In genomic region chr7:107170051-107170661, GRCh38 we compare ENCODE assay signal across 8 cellular contexts. TPM values are rescaled to one million over a fixed set of nuclear protein-coding genes. Genes with fewer than 3 reads are reported as not detected.
DNase-seq lines count a peak whose midpoint lies in the region; ATAC-seq and TF ChIP-seq lines count a peak whose summit lies in the region.

No MANE protein-coding gene starts in this region.

- H3K27ac ChIP-seq in body of pancreas, result peak overlapping the region; percentile 19 to 100 (median 99)
- H3K27ac ChIP-seq in lower lobe of right lung, result peak overlapping the region; percentile 97
- H3K27ac ChIP-seq in urinary bladder (ENCODE audit: low read depth), result peak overlapping the region; percentile 55

- intact Hi-C loops in body of pancreas (cut with DNase I), result no loop called here
- intact Hi-C loops in lower lobe of right lung (cut with DNase I), result no loop called here

- peak overlapping the region; percentile 97 for H3K27ac Mint-ChIP-seq in activated naive CD4-positive, alpha-beta T cell treated with anti-CD3 and anti-CD28 coated beads, Interleukin-2, amount 50 U/mL, for 24 hours

- DNase-seq in activated naive CD4-positive, alpha-beta T cell treated with Interleukin-2 at 50 U/mL for 16 hours, result no peak
- DNase-seq in body of pancreas (no peak), lower lobe of right lung (no peak), NCI-H2196 treated with DMSO at 0.1 percent for 48 hours (lab: John Stamatoyannopoulos, UW; ENCODE audit: unreplicated experiment) (no peak)

- TF ChIP-seq CTCF in body of pancreas (IDR thresholded peaks at IDR 0.05) (no peak), lower lobe of right lung (IDR thresholded peaks at IDR 0.05) (no peak)

- H3K36me3 ChIP-seq in body of pancreas (replicated peaks in 1 of 2; ENCODE audit: insufficient read depth in 1 of 2, low read depth in 2 of 2) (no peaks in the 10 kb centered on the region), lower lobe of right lung (no peaks in the 10 kb centered on the region), urinary bladder (ENCODE audit: insufficient read depth) (no peaks in the 10 kb centered on the region)

- peaks cover 50% of the 10 kb centered on the region for H3K4me1 ChIP-seq in body of pancreas
- H3K4me1 ChIP-seq in lower lobe of right lung, result peaks cover 52% of the 10 kb centered on the region
- H3K4me1 ChIP-seq in urinary bladder (ENCODE audit: insufficient read depth), result peaks cover 2% of the 10 kb centered on the region

- no peaks in the 10 kb centered on the region for H3K9me3 ChIP-seq in body of pancreas
- no peaks in the 10 kb centered on the region for H3K9me3 ChIP-seq in lower lobe of right lung

- no peaks in the 10 kb centered on the region for H3K9me3 Mint-ChIP-seq in activated naive CD4-positive, alpha-beta T cell treated with anti-CD3 and anti-CD28 coated beads, Interleukin-2, amount 50 U/mL, for 24 hours

- TF ChIP-seq POLR2A in body of pancreas (IDR thresholded peaks at IDR 0.05), result peak in 1 of 3 donors; percentile 57

- peak overlapping the region; percentile 95 to 99 for H3K4me3 ChIP-seq in body of pancreas
- H3K4me3 ChIP-seq in lower lobe of right lung, result peak overlapping the region; percentile 78
- H3K4me3 ChIP-seq in urinary bladder (ENCODE audit: low read depth, low read length), result peak overlapping the region; percentile 87

- 0% methylated on average over 10 of the region's 10 CpGs for WGBS in body of pancreas, 2 donors
- 2% methylated on average over 10 of the region's 10 CpGs for WGBS in urinary bladder

- peaks cover 10% of the 10 kb centered on the region for H3K36me3 Mint-ChIP-seq in activated naive CD4-positive, alpha-beta T cell treated with anti-CD3 and anti-CD28 coated beads, Interleukin-2, amount 50 U/mL, for 24 hours

- H3K27me3 ChIP-seq in body of pancreas (no peaks in the 10 kb centered on the region), lower lobe of right lung (ENCODE audit: low read depth) (no peaks in the 10 kb centered on the region)

- H3K4me1 Mint-ChIP-seq in activated naive CD4-positive, alpha-beta T cell treated with anti-CD3 and anti-CD28 coated beads, Interleukin-2, amount 50 U/mL, for 24 hours, result peaks cover 60% of the 10 kb centered on the region

- ATAC-seq in body of pancreas, result no peak
- ATAC-seq in lower lobe of right lung, result no peak
- no peak for ATAC-seq in HG03469 (IDR thresholded peaks at IDR 0.05; ENCODE audit: unreplicated experiment)
- ATAC-seq in GM19452 (IDR thresholded peaks at IDR 0.05; ENCODE audit: unreplicated experiment), result no peak

- peak overlapping the region; percentile 93 for H3K4me3 Mint-ChIP-seq in activated naive CD4-positive, alpha-beta T cell treated with anti-CD3 and anti-CD28 coated beads, Interleukin-2, amount 50 U/mL, for 24 hours

- no peaks in the 10 kb centered on the region for H3K27me3 Mint-ChIP-seq in activated naive CD4-positive, alpha-beta T cell treated with anti-CD3 and anti-CD28 coated beads, Interleukin-2, amount 50 U/mL, for 24 hours

RNA-seq across cellular contexts. Expression of gene HBP1, which starts 1.4 kb away (rescaled TPM):
- 10 to 100 TPM; 30.3 to 48.8 TPM for total RNA-seq in body of pancreas
- total RNA-seq in lower lobe of right lung, result 81.9 TPM
- total RNA-seq in urinary bladder, result 146 TPM
- polyA plus RNA-seq in urinary bladder, result 68.2 TPM
